Comparison of ENCODE assay signal across 26 cellular contexts in the genomic region with DNA sequence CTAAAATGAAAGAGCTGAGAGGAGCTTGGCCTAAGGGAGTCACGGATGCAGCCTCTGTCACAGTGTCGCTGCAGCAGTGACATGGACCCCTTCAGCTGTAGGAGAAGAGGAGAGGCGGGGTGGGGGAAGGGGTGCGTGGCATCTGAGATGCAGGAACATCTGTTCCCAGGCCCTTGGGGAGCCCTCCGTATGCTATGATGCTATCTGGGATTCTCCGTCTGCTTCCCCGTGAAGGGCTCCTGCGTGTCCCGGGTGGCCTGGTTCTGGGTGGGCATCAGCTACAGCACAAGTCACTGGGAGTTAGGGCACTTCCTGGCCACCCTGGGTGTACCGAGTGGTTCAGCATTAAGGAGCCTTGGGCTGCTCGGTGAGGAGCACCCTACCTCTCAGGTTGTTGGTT. TPM values are rescaled to one million over a fixed set of nuclear protein-coding genes. Genes with fewer than 3 reads are reported as not detected.
DNase-seq lines count a peak whose midpoint lies in the region; ATAC-seq, FAIRE-seq and TF ChIP-seq lines count a peak whose summit lies in the region.
"Had no signal": no experiment of that assay in that cellular context is flagged by ENCODE, and none has a peak within 500 bp of the region (broad histone marks: within the 10 kb centered on the region; RNA-seq: fewer than 3 reads in every experiment).

No MANE protein-coding gene starts in this region.

- TF ChIP-seq RAD21 in H1 (IDR thresholded peaks at IDR 0.05 in 1 of 2, conservative IDR thresholded peaks at IDR 0.05 in 1 of 2; ENCODE audit: low read depth in 2 of 2, low read length in 2 of 2), result no peak

- H3K23ac ChIP-seq in H9 (ENCODE audit: insufficient read length, low read depth, low read length) (no peak overlapping the region), H1 (ENCODE audit: insufficient read length) (no peak overlapping the region)

- H3K27ac ChIP-seq in H9 (ENCODE audit: insufficient read length, low read depth, low read length) (no peak overlapping the region), H1 (ENCODE audit: low read depth, low read length) (no peak overlapping the region), prostate gland (no peak overlapping the region)
- H3K27ac ChIP-seq in CD8-positive, alpha-beta memory T cell (ENCODE audit: low read depth, low read length), result no peak overlapping the region
- H3K27ac ChIP-seq: right atrium auricular region, vagina had no signal

- no peaks in the 10 kb centered on the region for H3K27me3 ChIP-seq in H9 (ENCODE audit: insufficient read depth, low read length)
- no peaks in the 10 kb centered on the region for H3K27me3 ChIP-seq in H1 (replicated peaks in 1 of 4; ENCODE audit: control insufficient read depth in 3 of 4, extremely low read depth in 1 of 4, insufficient read depth in 3 of 4, low read length in 3 of 4)
- H3K27me3 ChIP-seq in prostate gland (replicated peaks; ENCODE audit: insufficient read depth), result no peaks in the 10 kb centered on the region
- no peaks in the 10 kb centered on the region for H3K27me3 ChIP-seq in CD8-positive, alpha-beta memory T cell (ENCODE audit: insufficient read depth, low read length, poor library complexity, severe bottlenecking)
- H3K27me3 ChIP-seq: heart right ventricle, right atrium auricular region, vagina had no signal

- H3K4me1 ChIP-seq in H9 (ENCODE audit: insufficient read depth, low read length) (peaks cover 2% of the 10 kb centered on the region; the same call in 1 of the 2 replicates), H1 (replicated peaks in 1 of 4; ENCODE audit: control insufficient read depth in 3 of 4, insufficient read depth in 4 of 4, low read length in 3 of 4) (peaks cover 4 to 19% (median 4%) of the 10 kb centered on the region in 4 experiments), prostate gland (replicated peaks) (no peaks in the 10 kb centered on the region)
- H3K4me1 ChIP-seq in CD8-positive, alpha-beta memory T cell (ENCODE audit: insufficient read depth, low read length), result no peaks in the 10 kb centered on the region

- no peak overlapping the region for H3T11ph ChIP-seq in H9 (ENCODE audit: low read length)

- no peak overlapping the region for H3K4ac ChIP-seq in H9 (ENCODE audit: low read depth, low read length)
- H3K4ac ChIP-seq in H1 (replicated peaks; ENCODE audit: insufficient read length, low read depth, low read length), result no peak overlapping the region

- H3K9me3 Mint-ChIP-seq in H9, result no peaks in the 10 kb centered on the region
- no peaks in the 10 kb centered on the region for H3K9me3 Mint-ChIP-seq in CD8-positive, alpha-beta memory T cell
- H3K9me3 Mint-ChIP-seq: brain, naive B cell, T-cell had no signal

- TF ChIP-seq POLR2A in H1 (IDR thresholded peaks at IDR 0.05; ENCODE audit: control extremely low read depth in 1 of 2, low read depth in 2 of 2, low read length in 2 of 2), result no peak
- TF ChIP-seq POLR2A in prostate gland (IDR thresholded peaks at IDR 0.05), result no peak

- H3K23me2 ChIP-seq in H9 (ENCODE audit: insufficient read length, low read depth, low read length, poor library complexity, severe bottlenecking) (no peaks in the 10 kb centered on the region), H1 (ENCODE audit: low read depth, low read length) (no peaks in the 10 kb centered on the region)

- no peak for TF ChIP-seq EP300 in H1 (IDR thresholded peaks at IDR 0.05; ENCODE audit: borderline replicate concordance in 1 of 2, low read depth in 2 of 2, low read length in 2 of 2)

- FAIRE-seq in H1 (lab: Jason Lieb, UNC), result no peak

- no peak overlapping the region for H2BK12ac ChIP-seq in H9 (ENCODE audit: insufficient read length, low read depth, low read length)
- peak overlapping the region; percentile 82; the same call in 1 of the 2 replicates for H2BK12ac ChIP-seq in H1 (ENCODE audit: low read depth, low read length)

- WGBS in H9 (ENCODE audit: extremely low coverage, insufficient read length, low lambda C conversion rate), result no CpG with 5 or more reads among the region's 11 CpGs
- WGBS in H1 (ENCODE audit: extremely low coverage in 1 of 2, insufficient coverage in 1 of 2, insufficient read length in 1 of 2, insufficient replicate concordance in 2 of 2, low coverage in 1 of 2, low lambda C conversion rate in 2 of 2, missing lambda C conversion rate in 1 of 2), 2 experiments, result 94% methylated on average over 11 of the region's 11 CpGs; no CpG with 5 or more reads in 1 of the 2 experiments
- WGBS in prostate gland, result 88% methylated on average over 11 of the region's 11 CpGs

- H3K9me3 ChIP-seq in H9 (ENCODE audit: control insufficient read depth, low read depth, low read length) (no peaks in the 10 kb centered on the region), H1 (ENCODE audit: insufficient read depth in 2 of 2, low read depth in 1 of 2, low read length in 1 of 2) (no peaks in the 10 kb centered on the region), prostate gland (no peaks in the 10 kb centered on the region)
- H3K9me3 ChIP-seq in CD8-positive, alpha-beta memory T cell (ENCODE audit: low read length), result no peaks in the 10 kb centered on the region
- H3K9me3 ChIP-seq: heart right ventricle, right atrium auricular region, vagina had no signal

- H2BK5ac ChIP-seq in H9 (ENCODE audit: insufficient read length, low read length), result no peak overlapping the region
- peak overlapping the region; percentile 71 for H2BK5ac ChIP-seq in H1 (ENCODE audit: low read depth, low read length)

- no peak for DNase-seq in H9
- peak; percentile 15 for DNase-seq in NCI-H524 treated with DMSO at 0.1 percent for 48 hours (lab: John Stamatoyannopoulos, UW)
- DNase-seq in H1 (ENCODE audit: low read depth in 1 of 2, low spot score in 2 of 2), result no peak
- DNase-seq in sciatic nerve (ENCODE audit: low spot score), result peak; percentile 28
- DNase-seq in prostate gland (ENCODE audit: low spot score), result no peak
- DNase-seq in NCI-H510A treated with DMSO at 0.1 percent for 48 hours (lab: John Stamatoyannopoulos, UW), result no peak
- no peak for DNase-seq in CD8-positive, alpha-beta memory T cell
- DNase-seq: activated CD4-positive, CD25-positive, alpha-beta regulatory T cell treated with anti-CD3 and anti-CD28 coated beads, Interleukin-2, amount 50 U/mL, for 72 hours; activated CD8-positive, alpha-beta T cell treated with anti-CD3 and anti-CD28 coated beads, Interleukin-2, amount 10 ng/mL, durations not matched to agents 7 days and 5 days; activated gamma-delta T cell; activated T-cell treated with anti-CD3 and anti-CD28 coated beads for 4 hours; effector memory CD4-positive, alpha-beta T cell; foreskin fibroblast; heart right ventricle; Karpas-422; naive B cell; NCI-H187 treated with DMSO at 0.1 percent for 48 hours; NCI-H226; OCI-M1; stimulated activated CD4-positive, alpha-beta T cell treated with anti-CD3 and anti-CD28 coated beads, Interleukin-4, amount 100 ng/mL, for 4 hours; stimulated activated naive CD4-positive, alpha-beta T cell had no signal

- CTCF ChIA-PET in H1 (lab: Charles Lee; ENCODE audit: partially characterized antibody), result interaction anchor here (1.4 to 26.8 kb wide), 5 partner anchors 11 to 40 kb away, joined by 6 to 617 read pairs (median 9); a partner anchor contains a TSS
- CTCF ChIA-PET in CD8-positive, alpha-beta memory T cell (lab: Charles Lee), result no interaction called here

- H4K5ac ChIP-seq in H9 (ENCODE audit: insufficient read length, low read depth, low read length) (no peak overlapping the region), H1 (ENCODE audit: insufficient read length, low read depth, low read length) (no peak overlapping the region)

- H3K27ac Mint-ChIP-seq in H9, result peak overlapping the region in 2 of 3 experiments; percentile 27 to 57; a peak in 2 of 7 replicates
- H3K27ac Mint-ChIP-seq in CD8-positive, alpha-beta memory T cell, result no peak overlapping the region
- H3K27ac Mint-ChIP-seq: activated CD8-positive, alpha-beta T cell treated with anti-CD3 and anti-CD28 coated beads, Interleukin-2, amount 10 ng/mL, durations not matched to agents 7 days and 5 days; T-cell had no signal

- no peak overlapping the region for H3K4me3 ChIP-seq in H1 (ENCODE audit: extremely low read depth in 1 of 4, insufficient read depth in 2 of 4, low read depth in 3 of 4, low read length in 4 of 4)
- no peak overlapping the region for H3K4me3 ChIP-seq in prostate gland
- H3K4me3 ChIP-seq in CD8-positive, alpha-beta memory T cell (ENCODE audit: low read length), result no peak overlapping the region
- H3K4me3 ChIP-seq: heart right ventricle, right atrium auricular region, vagina had no signal

- intact Hi-C loops in sciatic nerve (cut with DNase I) (no loop called here), prostate gland (cut with DNase I) (no loop called here)

- H2BK15ac ChIP-seq in H9 (ENCODE audit: low read depth, low read length) (no peak overlapping the region), H1 (ENCODE audit: low read length) (no peak overlapping the region)

- H2BK20ac ChIP-seq in H9 (ENCODE audit: low read depth, low read length, poor library complexity, severe bottlenecking), result no peak overlapping the region
- no peak overlapping the region for H2BK20ac ChIP-seq in H1 (ENCODE audit: low read length)

- no peaks in the 10 kb centered on the region for H3K79me2 ChIP-seq in H9 (ENCODE audit: insufficient read depth, low read length)
- H3K79me2 ChIP-seq in H1 (ENCODE audit: control insufficient read depth in 1 of 2, insufficient read depth in 2 of 2, low read length in 2 of 2), result no peaks in the 10 kb centered on the region

- no peaks in the 10 kb centered on the region; the same call in 1 of the 2 replicates for H3K27me3 Mint-ChIP-seq in H9 (ENCODE audit: low read depth)
- H3K27me3 Mint-ChIP-seq in CD8-positive, alpha-beta memory T cell, result peaks cover 2 to 5% of the 10 kb centered on the region in 2 donors
- H3K27me3 Mint-ChIP-seq: brain, naive B cell had no signal

- H3K9ac ChIP-seq in H9 (ENCODE audit: extremely low read depth, insufficient read length, low read length), result no peak overlapping the region
- H3K9ac ChIP-seq in H1 (replicated peaks in 1 of 4; ENCODE audit: extremely low read depth in 1 of 4, low read depth in 3 of 4, low read length in 3 of 4), result no peak overlapping the region; a peak in 1 of 7 replicates

- peaks cover 38 to 49% of the 10 kb centered on the region in 2 experiments for H3K4me1 Mint-ChIP-seq in H9
- H3K4me1 Mint-ChIP-seq in CD8-positive, alpha-beta memory T cell, result peaks cover 11 to 18% (median 16%) of the 10 kb centered on the region in 3 donors

- H3K4me3 Mint-ChIP-seq in H9, result no peak overlapping the region
- no peak overlapping the region for H3K4me3 Mint-ChIP-seq in CD8-positive, alpha-beta memory T cell
- H3K4me3 Mint-ChIP-seq: activated CD8-positive, alpha-beta T cell treated with anti-CD3 and anti-CD28 coated beads, Interleukin-2, amount 10 ng/mL, durations not matched to agents 7 days and 5 days; brain; CD14-positive monocyte; naive B cell; T-cell had no signal

- no peak overlapping the region for H2AK5ac ChIP-seq in H9 (ENCODE audit: insufficient read length, low read length)
- no peak overlapping the region for H2AK5ac ChIP-seq in H1 (ENCODE audit: low read depth, low read length)

- no peak overlapping the region for H2AFZ ChIP-seq in H9 (ENCODE audit: low read length)
- no peak overlapping the region for H2AFZ ChIP-seq in H1 (ENCODE audit: low read length)

- H3K36me3 Mint-ChIP-seq in H9 (ENCODE audit: insufficient read depth in 1 of 3, low read depth in 3 of 3), result peaks cover 3 to 9% (median 5%) of the 10 kb centered on the region in 3 experiments; a peak in 5 of 7 replicates
- no peaks in the 10 kb centered on the region for H3K36me3 Mint-ChIP-seq in CD8-positive, alpha-beta memory T cell
- H3K36me3 Mint-ChIP-seq: CD14-positive monocyte, naive B cell, T-cell had no signal

- no peak overlapping the region for H4K91ac ChIP-seq in H9 (ENCODE audit: insufficient read length, low read depth, low read length)
- peak overlapping the region; percentile 68 for H4K91ac ChIP-seq in H1 (replicated peaks; ENCODE audit: insufficient read length, low read length)

- H3K56ac ChIP-seq in H9 (ENCODE audit: insufficient read length, low read depth, low read length) (no peak overlapping the region), H1 (replicated peaks; ENCODE audit: insufficient read length, low read depth, low read length) (no peak overlapping the region)

- TF ChIP-seq CTCF in H9 (conservative IDR thresholded peaks at IDR 0.05), result no peak
- TF ChIP-seq CTCF in H1 (IDR thresholded peaks at IDR 0.05; ENCODE audit: control extremely low read depth in 1 of 3, insufficient read depth in 1 of 3, low read depth in 1 of 3, low read length in 3 of 3), result no peak
- no peak for TF ChIP-seq CTCF in prostate gland (IDR thresholded peaks at IDR 0.05)

- no peak for ATAC-seq in sciatic nerve
- ATAC-seq: activated CD8-positive, alpha-beta T cell treated with anti-CD3 and anti-CD28 coated beads, Interleukin-2, amount 10 ng/mL, durations not matched to agents 7 days and 5 days; T-cell had no signal

- H4K8ac ChIP-seq in H9 (replicated peaks; ENCODE audit: insufficient read length, low read depth, low read length), result no peak overlapping the region
- no peak overlapping the region; the same call in 1 of the 2 replicates for H4K8ac ChIP-seq in H1 (ENCODE audit: extremely low read depth, insufficient read depth, low read length)

- H4K20me1 ChIP-seq in H9 (ENCODE audit: control insufficient read depth, insufficient read depth, insufficient read length), result no peaks in the 10 kb centered on the region
- H4K20me1 ChIP-seq in H1 (replicated peaks in 1 of 2; ENCODE audit: control insufficient read depth in 1 of 2, insufficient read depth in 2 of 2, low read length in 2 of 2), result no peaks in the 10 kb centered on the region

- H3K18ac ChIP-seq in H9 (ENCODE audit: insufficient read length, low read depth, low read length) (no peak overlapping the region), H1 (ENCODE audit: extremely low read depth, low read length) (no peak overlapping the region)

- no peaks in the 10 kb centered on the region for H3K36me3 ChIP-seq in H1 (ENCODE audit: control insufficient read depth in 2 of 4, insufficient read depth in 4 of 4, low read length in 3 of 4)
- no peaks in the 10 kb centered on the region for H3K36me3 ChIP-seq in prostate gland
- no peaks in the 10 kb centered on the region for H3K36me3 ChIP-seq in CD8-positive, alpha-beta memory T cell (ENCODE audit: insufficient read depth, low read length)
- H3K36me3 ChIP-seq: heart right ventricle, right atrium auricular region, vagina had no signal

- H2BK120ac ChIP-seq in H9 (ENCODE audit: low read depth, low read length, poor library complexity, severe bottlenecking) (no peak overlapping the region), H1 (replicated peaks; ENCODE audit: low read depth, low read length) (no peak overlapping the region)

- H3K4me2 ChIP-seq in H9 (ENCODE audit: insufficient read depth, insufficient read length, low read length), result no peak overlapping the region
- no peak overlapping the region for H3K4me2 ChIP-seq in H1 (ENCODE audit: insufficient read depth in 1 of 2, low read depth in 2 of 2, low read length in 2 of 2)

- no peaks in the 10 kb centered on the region for H3K79me1 ChIP-seq in H9 (ENCODE audit: insufficient read depth, low read depth, low read length, poor library complexity, severe bottlenecking)
- no peaks in the 10 kb centered on the region for H3K79me1 ChIP-seq in H1 (ENCODE audit: low read depth, low read length)

- POLR2A ChIA-PET in H1 (lab: Charles Lee; ENCODE audit: partially characterized antibody), result interaction anchor here (0.9 to 1.3 kb wide), 3 partner anchors 12 to 105 kb away, joined by 3 read pairs; a partner anchor contains a TSS
- POLR2A ChIA-PET in CD8-positive, alpha-beta memory T cell (lab: Charles Lee), result no interaction called here

- H3K14ac ChIP-seq in H9 (ENCODE audit: insufficient read depth, low read length) (no peak overlapping the region), H1 (ENCODE audit: insufficient read length) (no peak overlapping the region)

RNA-seq across cellular contexts. Expression of a gene that starts 35.6 kb away (rescaled TPM):
- total RNA-seq in H9 (2021) (39.1 and 42.2 TPM in 2 replicates), sciatic nerve (4.2 TPM), prostate gland (1 to 10 TPM; 2.1 to 7.4 TPM)
- 72.5 and 73.1 TPM in 2 replicates for total RNA-seq in H1 (2021; fragmentation: NEBNext Ultra II Directional; extraction: Animal tissue kit (Norgen Biotek cat#: 25700))
- 26.4 and 27.7 TPM in 2 replicates for polyA plus RNA-seq in H1 (2011; rRNA removed)
- polyA plus RNA-seq in H1 (2011; cell fraction: cytosol; rRNA removed), result 15.1 TPM
- polyA plus RNA-seq in H1 (2011; cell fraction: nucleus; rRNA removed), result 33.9 TPM
- 54.0 to 78.2 TPM (median 68.9 TPM) in 4 replicates for polyA plus RNA-seq in H1 (2012, experiment 1 of 2)
- polyA plus RNA-seq in H1 (2012, experiment 2 of 2), result 70.7 TPM
- 150 TPM for polyA plus RNA-seq in H1 (2013, experiment 1 of 2)
- 144 TPM for polyA plus RNA-seq in H1 (2013, experiment 2 of 2)
- polyA minus RNA-seq in H1 (2011; rRNA and poly(A)+ RNA removed), result 19.3 and 21.6 TPM in 2 replicates
- polyA minus RNA-seq in H1 (2011; cell fraction: cytosol; rRNA and poly(A)+ RNA removed), result 41.2 TPM
- polyA minus RNA-seq in H1 (2011; cell fraction: nucleus; rRNA and poly(A)+ RNA removed), result 19.9 TPM
- under 1 TPM; 0.13 to 0.16 TPM for total RNA-seq in CD8-positive, alpha-beta memory T cell
- polyA plus RNA-seq in CD8-positive, alpha-beta memory T cell, result 0.14 TPM
- polyA plus RNA-seq: CD14-positive monocyte had no signal

Comparison
In these comparisons a context has a peak if more than half of its experiments do, and no peak if none do; other contexts are left out.
1. DNase-seq: peak in NCI-H524 treated with DMSO at 0.1 percent for 48 hours (single experiment) and sciatic nerve (single experiment); none in H9 (single experiment), H1 (0 of 2), prostate gland (single experiment), NCI-H510A treated with DMSO at 0.1 percent for 48 hours (single experiment) and CD8-positive, alpha-beta memory T cell (0 of 5).
2. H3K27ac Mint-ChIP-seq: peak in H9 (2 of 3); none in CD8-positive, alpha-beta memory T cell (0 of 8).